ENCODE assay signal across 9 cellular contexts in genomic region chr11:6319001-6319878, GRCh38. TPM values are rescaled to one million over a fixed set of nuclear protein-coding genes. Genes with fewer than 3 reads are reported as not detected.
DNase-seq lines count a peak whose midpoint lies in the region; ATAC-seq lines count a peak whose summit lies in the region.
"Had no signal": no experiment of that assay in that cellular context is flagged by ENCODE, and none has a peak within 500 bp of the region (broad histone marks: within the 10 kb centered on the region; RNA-seq: fewer than 3 reads in every experiment).

No MANE protein-coding gene starts in this region.

- POLR2A ChIA-PET in activated CD8-positive, alpha-beta T cell treated with anti-CD3 and anti-CD28 coated beads, Interleukin-2, amount 10 ng/mL, durations not matched to agents 7 days and 5 days (lab: Charles Lee), result interaction anchor here (1.2 kb wide), 1 partner anchor 48 kb away, joined by 3 read pairs; no protein-coding TSS in a partner anchor

- peak; percentile 85 for DNase-seq in GM04503 (ENCODE audit: low read depth)
- no peak for DNase-seq in activated CD8-positive, alpha-beta T cell treated with anti-CD3 and anti-CD28 coated beads, Interleukin-2, amount 10 ng/mL, durations not matched to agents 7 days and 5 days
- DNase-seq in glomerular visceral epithelial cell (ENCODE audit: extremely low spot score), result peak; percentile 46
- peak; percentile 8 for DNase-seq in renal cortical epithelial cell (ENCODE audit: low read depth)
- DNase-seq in putamen (ENCODE audit: low spot score), result no peak
- DNase-seq in middle frontal gyrus (ENCODE audit: extremely low spot score, low spot score), result no peak
- no peak for DNase-seq in occipital lobe (lab: John Stamatoyannopoulos, UW)
- DNase-seq in NCI-H510A treated with DMSO at 0.1 percent for 48 hours (lab: John Stamatoyannopoulos, UW), result no peak

- peak overlapping the region; percentile 53 for H3K27ac Mint-ChIP-seq in activated CD8-positive, alpha-beta T cell treated with anti-CD3 and anti-CD28 coated beads, Interleukin-2, amount 10 ng/mL, durations not matched to agents 7 days and 5 days

- peaks cover 30% of the 10 kb centered on the region for H3K4me1 Mint-ChIP-seq in activated CD8-positive, alpha-beta T cell treated with anti-CD3 and anti-CD28 coated beads, Interleukin-2, amount 10 ng/mL, durations not matched to agents 7 days and 5 days (ENCODE audit: low read depth)

- no peaks in the 10 kb centered on the region for H3K36me3 Mint-ChIP-seq in activated CD8-positive, alpha-beta T cell treated with anti-CD3 and anti-CD28 coated beads, Interleukin-2, amount 10 ng/mL, durations not matched to agents 7 days and 5 days (ENCODE audit: low read depth)

- no peaks in the 10 kb centered on the region for H3K9me3 Mint-ChIP-seq in activated CD8-positive, alpha-beta T cell treated with anti-CD3 and anti-CD28 coated beads, Interleukin-2, amount 10 ng/mL, durations not matched to agents 7 days and 5 days (ENCODE audit: insufficient read depth)

- H3K27me3 Mint-ChIP-seq in activated CD8-positive, alpha-beta T cell treated with anti-CD3 and anti-CD28 coated beads, Interleukin-2, amount 10 ng/mL, durations not matched to agents 7 days and 5 days (ENCODE audit: low read depth), result peaks cover 30% of the 10 kb centered on the region

- CTCF ChIA-PET in activated CD8-positive, alpha-beta T cell treated with anti-CD3 and anti-CD28 coated beads, Interleukin-2, amount 10 ng/mL, durations not matched to agents 7 days and 5 days (lab: Charles Lee), result interaction anchor here (0.9 to 5.2 kb wide), 6 partner anchors 14 to 68 kb away, joined by 4 to 28 read pairs (median 12); no protein-coding TSS in a partner anchor

- no peak for ATAC-seq in activated CD8-positive, alpha-beta T cell treated with anti-CD3 and anti-CD28 coated beads, Interleukin-2, amount 10 ng/mL, durations not matched to agents 7 days and 5 days

- peak overlapping the region; percentile 49 for H3K4me3 Mint-ChIP-seq in activated CD8-positive, alpha-beta T cell treated with anti-CD3 and anti-CD28 coated beads, Interleukin-2, amount 10 ng/mL, durations not matched to agents 7 days and 5 days

RNA-seq across cellular contexts. Expression of gene CAVIN3, which starts 1.1 kb away (rescaled TPM):
- total RNA-seq in activated CD8-positive, alpha-beta T cell treated with anti-CD3 and anti-CD28 coated beads, Interleukin-2, amount 10 ng/mL, durations not matched to agents 7 days and 5 days, result 1 to 10 TPM; 1.0 to 1.2 TPM
- 50.3 and 118 TPM in 2 replicates for total RNA-seq in renal cortical epithelial cell
- 2.5 TPM for total RNA-seq in occipital lobe

RNA-seq across cellular contexts. Expression of gene CCKBR, which starts 59.6 kb away (rescaled TPM):
- total RNA-seq in activated CD8-positive, alpha-beta T cell treated with anti-CD3 and anti-CD28 coated beads, Interleukin-2, amount 10 ng/mL, durations not matched to agents 7 days and 5 days, result not detected
- not detected in 2 replicates for total RNA-seq in renal cortical epithelial cell
- total RNA-seq in occipital lobe, result 5.3 TPM
- total RNA-seq: lung microvascular endothelial cell had no signal

Comparison
In these comparisons a context has a peak if more than half of its experiments do, and no peak if none do; other contexts are left out.
1. DNase-seq: peak in GM04503 (single experiment), glomerular visceral epithelial cell (single experiment) and renal cortical epithelial cell (single experiment); none in activated CD8-positive, alpha-beta T cell treated with anti-CD3 and anti-CD28 coated beads, Interleukin-2, amount 10 ng/mL, durations not matched to agents 7 days and 5 days (single experiment), putamen (single experiment), middle frontal gyrus (single experiment), occipital lobe (single experiment) and NCI-H510A treated with DMSO at 0.1 percent for 48 hours (single experiment).
2. RNA of gene CAVIN3, which starts 1.1 kb away (total RNA-seq): 50.3 to 118 TPM in renal cortical epithelial cell; 2.5 TPM in occipital lobe (single experiment) and 1.0 to 1.2 TPM in activated CD8-positive, alpha-beta T cell treated with anti-CD3 and anti-CD28 coated beads, Interleukin-2, amount 10 ng/mL, durations not matched to agents 7 days and 5 days; every median in the first group is over 10 times any median in the second.